Comparison of ENCODE assay signal across 28 cellular contexts in the genomic region with DNA sequence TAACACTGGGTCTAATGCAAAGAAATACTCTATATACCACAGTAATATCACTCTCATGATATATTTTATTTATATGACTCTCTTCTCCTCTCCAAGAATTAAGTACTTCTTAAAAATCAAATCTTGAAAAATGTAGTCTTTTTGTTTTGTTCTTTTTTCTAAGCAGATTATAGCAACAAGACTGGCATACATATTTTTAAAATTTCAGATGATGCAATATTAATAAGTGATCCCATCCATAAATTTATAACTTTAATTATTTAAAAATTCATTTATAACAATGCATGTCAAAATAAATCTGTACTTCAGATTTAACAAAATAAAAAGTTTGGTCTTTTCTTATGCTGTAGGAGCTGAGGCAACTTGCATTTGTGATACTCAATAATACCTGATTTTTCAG.
"Had no signal": no experiment of that assay in that cellular context is flagged by ENCODE, and none has a peak within 500 bp of the region (broad histone marks: within the 10 kb centered on the region; RNA-seq: fewer than 3 reads in every experiment).

No MANE protein-coding gene starts in this region.

- DNase-seq: colonic mucosa; cortex of kidney; dermis blood vessel endothelial cell; dorsolateral prefrontal cortex; effector CD4-positive, alpha-beta T cell; effector CD8-positive, alpha-beta T cell; effector memory CD4-positive, alpha-beta T cell; effector memory CD8-positive, alpha-beta T cell; endodermal cell; erythroblast; esophagus squamous epithelium; foreskin fibroblast; foreskin keratinocyte; foreskin melanocyte; gastrocnemius medialis; glutamatergic neuron; head of caudate nucleus; heart left ventricle; heart right ventricle had no signal

- H3K27ac ChIP-seq: colonic mucosa, coronary artery, dorsolateral prefrontal cortex, epithelial cell of prostate, esophagus muscularis mucosa, esophagus squamous epithelium, foreskin keratinocyte, gastrocnemius medialis, gastroesophageal sphincter, heart left ventricle, heart right ventricle had no signal

- ATAC-seq: effector memory CD8-positive, alpha-beta T cell; esophagus mucosa; foreskin keratinocyte; gastrocnemius medialis; gastroesophageal sphincter; heart left ventricle; heart right ventricle had no signal

- H3K9me3 ChIP-seq: colonic mucosa, esophagus muscularis mucosa, esophagus squamous epithelium, gastrocnemius medialis, gastroesophageal sphincter, heart right ventricle had no signal

- H3K4me1 ChIP-seq: colonic mucosa, esophagus muscularis mucosa, esophagus squamous epithelium, foreskin keratinocyte, gastroesophageal sphincter had no signal

- H3K36me3 ChIP-seq: colonic mucosa had no signal

- FAIRE-seq: colon, endometrium, endothelial cell of umbilical vein, frontal cortex had no signal

- H3K27me3 ChIP-seq: colonic mucosa, dorsolateral prefrontal cortex, esophagus muscularis mucosa, esophagus squamous epithelium, foreskin keratinocyte, gastrocnemius medialis, gastroesophageal sphincter, heart left ventricle, heart right ventricle had no signal

- H3K4me3 ChIP-seq: colonic mucosa, coronary artery, dorsolateral prefrontal cortex, esophagus muscularis mucosa, esophagus squamous epithelium, gastrocnemius medialis, gastroesophageal sphincter, heart left ventricle, heart right ventricle had no signal
